In the genomic region with DNA sequence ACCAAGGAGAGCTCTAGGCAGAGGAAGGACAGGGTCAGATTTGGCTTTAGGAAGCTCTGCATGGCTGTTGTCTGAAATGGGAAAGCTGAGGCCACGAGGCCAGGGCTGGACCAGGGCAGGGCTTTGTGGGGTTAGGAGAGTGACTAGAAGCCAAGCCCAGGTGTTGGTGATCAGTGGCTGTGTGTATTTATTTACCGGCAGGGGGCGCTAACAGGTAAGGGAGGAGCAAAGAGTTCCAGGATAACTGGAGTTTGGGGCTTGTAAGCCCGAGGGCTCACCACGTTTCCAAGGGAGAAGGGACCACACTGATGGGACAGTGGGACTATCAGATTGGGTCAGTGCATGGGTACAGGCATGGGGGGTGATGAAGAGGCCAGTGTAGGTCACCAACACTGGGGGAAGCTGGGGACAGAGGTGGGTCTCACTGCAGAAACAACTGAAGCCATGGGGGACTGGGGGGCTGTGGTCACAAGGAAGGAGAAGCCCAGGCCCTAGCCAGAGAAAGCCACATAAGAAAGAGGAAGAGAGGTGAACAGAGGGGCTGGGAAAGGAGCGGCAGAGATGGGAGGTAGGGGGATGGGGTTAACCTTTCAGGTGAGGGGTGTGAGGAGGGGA, we compare ENCODE assay signal across 8 cellular contexts. TPM values are rescaled to one million over a fixed set of nuclear protein-coding genes. Genes with fewer than 3 reads are reported as not detected.
DNase-seq lines count a peak whose midpoint lies in the region; ATAC-seq and TF ChIP-seq lines count a peak whose summit lies in the region.

No MANE protein-coding gene starts in this region.

- H3K4me1 ChIP-seq in OCI-LY3 (ENCODE audit: low read length) (peaks cover 21% of the 10 kb centered on the region), esophagus squamous epithelium (peaks cover 14 to 42% (median 16%) of the 10 kb centered on the region in 3 donors), parathyroid adenoma (peaks cover 6% of the 10 kb centered on the region)

- H3K79me2 ChIP-seq in OCI-LY3 (ENCODE audit: low read length), result peaks cover 29% of the 10 kb centered on the region
- H3K79me2 ChIP-seq in parathyroid adenoma, result peaks cover 5% of the 10 kb centered on the region

- TF ChIP-seq CTCF in OCI-LY3 (IDR thresholded peaks at IDR 0.05; ENCODE audit: low read depth, low read length), result peak; percentile 90
- TF ChIP-seq CTCF in esophagus squamous epithelium (IDR thresholded peaks at IDR 0.05), result peak; percentile 69 to 83 (median 76)
- TF ChIP-seq CTCF in parathyroid adenoma (IDR thresholded peaks at IDR 0.05), result peak; percentile 88

- no peaks in the 10 kb centered on the region for H3K9me3 ChIP-seq in OCI-LY3 (ENCODE audit: insufficient read depth, low read length)
- no peaks in the 10 kb centered on the region for H3K9me3 ChIP-seq in esophagus squamous epithelium
- no peaks in the 10 kb centered on the region for H3K9me3 ChIP-seq in parathyroid adenoma (ENCODE audit: control insufficient read depth, low read length)

- H3K4me3 ChIP-seq in OCI-LY3 (ENCODE audit: low read length) (no peak overlapping the region), esophagus squamous epithelium (no peak overlapping the region), parathyroid adenoma (ENCODE audit: low read depth, low read length) (no peak overlapping the region)

- intact Hi-C loops in esophagus squamous epithelium (cut with DNase I), result loop anchor here (10.0 kb wide), 1 partner anchor 166 kb away; a partner anchor contains a TSS

- H4K20me1 ChIP-seq in OCI-LY3 (ENCODE audit: insufficient read depth, low read length), result no peaks in the 10 kb centered on the region; the same call in 1 of the 2 replicates

- H2AFZ ChIP-seq in OCI-LY3 (ENCODE audit: low read depth, low read length), result no peak overlapping the region
- no peak overlapping the region for H2AFZ ChIP-seq in parathyroid adenoma

- H3K9ac ChIP-seq in OCI-LY3 (ENCODE audit: low read length) (no peak overlapping the region), parathyroid adenoma (no peak overlapping the region)

- peak; percentile 28 for DNase-seq in DMS153 (lab: John Stamatoyannopoulos, UW)
- peak; percentile 92 for DNase-seq in HuH-7.5 (ENCODE audit: low spot score)
- peak; percentile 33 for DNase-seq in activated T-cell treated with anti-CD3 and anti-CD28 coated beads for 24 hours (ENCODE audit: low read depth)
- no peak for DNase-seq in esophagus squamous epithelium (lab: John Stamatoyannopoulos, UW)

- peaks cover 19% of the 10 kb centered on the region for H3K36me3 ChIP-seq in OCI-LY3 (replicated peaks; ENCODE audit: low read depth, low read length)
- peaks cover 0 to 39% (median 7%) of the 10 kb centered on the region in 3 donors for H3K36me3 ChIP-seq in esophagus squamous epithelium
- no peaks in the 10 kb centered on the region for H3K36me3 ChIP-seq in parathyroid adenoma (ENCODE audit: control insufficient read depth, insufficient read depth, low read length)

- no peak overlapping the region for H3K27ac ChIP-seq in OCI-LY3 (ENCODE audit: low read length)
- H3K27ac ChIP-seq in esophagus squamous epithelium, result no peak overlapping the region
- H3K27ac ChIP-seq in parathyroid adenoma, result no peak overlapping the region

- WGBS in esophagus squamous epithelium, 2 donors, result 20 to 22% methylated on average over 6 of the region's 6 CpGs

- H3K4me2 ChIP-seq in OCI-LY3 (ENCODE audit: low read length), result no peak overlapping the region
- no peak overlapping the region for H3K4me2 ChIP-seq in parathyroid adenoma (ENCODE audit: low read length)

- no peak for TF ChIP-seq POLR2A in esophagus squamous epithelium (IDR thresholded peaks at IDR 0.05)

- ATAC-seq in GM18520 (IDR thresholded peaks at IDR 0.05; ENCODE audit: unreplicated experiment) (no peak), GM19455 (IDR thresholded peaks at IDR 0.05; ENCODE audit: unreplicated experiment) (no peak)

- H3K27me3 ChIP-seq in OCI-LY3 (ENCODE audit: low read depth, low read length) (no peaks in the 10 kb centered on the region), esophagus squamous epithelium (no peaks in the 10 kb centered on the region), parathyroid adenoma (ENCODE audit: control insufficient read depth, insufficient read depth, low read length) (no peaks in the 10 kb centered on the region)

RNA-seq across cellular contexts. Expression of a gene that starts 3.9 kb away (rescaled TPM):
- total RNA-seq in esophagus squamous epithelium, result 100 to 1,000 TPM in 1 of 4 donors, 10 to 100 TPM in 3; 68.1 to 119 (median 89.6) TPM

RNA-seq across cellular contexts. Expression of a gene that starts 14.2 kb away (rescaled TPM):
- total RNA-seq in esophagus squamous epithelium, result under 1 TPM in 1 of 4 donors, not detected in 3; 0.18 TPM

RNA-seq across cellular contexts. Expression of a gene that starts 16.0 kb away (rescaled TPM):
- total RNA-seq in esophagus squamous epithelium, result not detected

RNA-seq across cellular contexts. Expression of a gene that starts 21.2 kb away (rescaled TPM):
- total RNA-seq in esophagus squamous epithelium, result 1,000 to 10,000 TPM in 1 of 4 donors, 100 to 1,000 TPM in 2, 10 to 100 TPM in 1; 58.2 to 1,096 (median 541) TPM

RNA-seq across cellular contexts. Expression of a gene that starts 35.8 kb away (rescaled TPM):
- 100 to 1,000 TPM in 3 of 4 donors, 10 to 100 TPM in 1; 81.6 to 449 (median 257) TPM for total RNA-seq in esophagus squamous epithelium
